ENCODE assay signal across 11 cellular contexts in genomic region chr17:80945736-80946135, GRCh38.
"Had no signal": no experiment of that assay in that cellular context is flagged by ENCODE, and none has a peak within 500 bp of the region (broad histone marks: within the 10 kb centered on the region; RNA-seq: fewer than 3 reads in every experiment).

No MANE protein-coding gene starts in this region.

- H3K79me2 ChIP-seq: parathyroid adenoma had no signal

- H3K9me3 ChIP-seq: body of pancreas had no signal

- DNase-seq: activated CD4-positive, alpha-beta memory T cell treated with anti-CD3 and anti-CD28 coated beads for 36 hours; activated T-cell treated with anti-CD3 and anti-CD28 coated beads, Interleukin-2, amount 50 U/mL, for 72 hours; hypothalamus; retina; SJCRH30; stimulated activated CD4-positive, alpha-beta T cell treated with anti-CD3 and anti-CD28 coated beads, Interleukin-1b, Interleukin-23, amount 100 ng/mL, for 48 hours; stimulated activated naive CD4-positive, alpha-beta T cell; T-helper 9 cell had no signal

- H3K36me3 ChIP-seq: neural progenitor cell had no signal

- H2AFZ ChIP-seq: neural progenitor cell, parathyroid adenoma had no signal

- H3K4me3 ChIP-seq: body of pancreas, neural progenitor cell, SJCRH30 had no signal

- H3K27me3 ChIP-seq: body of pancreas, neural progenitor cell, SJCRH30 had no signal

- H3K27ac ChIP-seq: body of pancreas, neural progenitor cell, parathyroid adenoma, SJCRH30 had no signal

- H3K4me1 ChIP-seq: body of pancreas, neural progenitor cell, parathyroid adenoma, SJCRH30 had no signal

- H3K9ac ChIP-seq: neural progenitor cell, parathyroid adenoma had no signal

- H3K4me2 ChIP-seq: neural progenitor cell had no signal

- ATAC-seq: activated T-cell treated with anti-CD3 and anti-CD28 coated beads, Interleukin-2, amount 50 U/mL, for 72 hours; body of pancreas had no signal
